Comparison of ENCODE assay signal across 20 cellular contexts in the genomic region with DNA sequence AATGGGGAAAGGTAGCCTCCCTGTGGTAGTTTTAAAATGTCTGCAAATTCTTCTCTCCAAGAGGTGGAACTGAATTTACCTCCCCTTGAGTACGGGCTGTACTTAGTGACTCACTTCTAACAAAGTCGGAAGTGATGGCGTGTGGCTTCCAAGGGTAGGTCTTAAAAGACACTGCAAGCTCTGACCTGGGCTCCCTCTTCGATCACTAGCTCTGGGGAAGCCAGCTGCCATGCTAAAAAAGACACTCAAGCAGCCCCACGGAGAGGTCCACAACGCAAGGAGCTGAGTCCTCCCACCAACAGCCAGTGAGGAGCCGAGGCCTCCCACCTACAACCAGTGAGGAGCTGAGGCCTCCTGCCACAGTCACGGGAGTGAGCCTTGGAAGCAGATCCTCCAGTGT.
"Had no signal": no experiment of that assay in that cellular context is flagged by ENCODE, and none has a peak within 500 bp of the region (broad histone marks: within the 10 kb centered on the region; RNA-seq: fewer than 3 reads in every experiment).

No MANE protein-coding gene starts in this region.

- H3K27ac Mint-ChIP-seq: activated naive CD8-positive, alpha-beta T cell treated with anti-CD3 and anti-CD28 coated beads for 36 hours; activated T-helper 1 cell treated with anti-CD3 and anti-CD28 coated beads, Interleukin-12 subunit alpha, Interleukin-12 subunit beta, Interleukin-2, Interleukin-4 antibody, amounts not matched to agents 30 ng/mL and 10 ng/mL and 1 ng/mL, durations not matched to agents 14 hours and 24 hours and 36 hours; brain; mesothelial cell of epicardium; nephron progenitor cell; stimulated activated naive CD8-positive, alpha-beta T cell treated with anti-CD3 and anti-CD28 coated beads, Interleukin-15, Interleukin-2, amounts not matched to agents 100 ng/mL and 50 ng/mL, for 24 hours; T-helper 1 cell treated with Interleukin-12 subunit alpha and Interleukin-12 subunit beta and Interleukin-4 antibody, amounts not matched to agents 30 μg/mL and 1 μg/mL, for 36 hours; type B pancreatic cell had no signal

- H3K4me1 ChIP-seq: SJSA1 had no signal

- H3K27me3 ChIP-seq: esophagus squamous epithelium, SJSA1 had no signal

- DNase-seq: activated CD4-positive, alpha-beta T cell treated with anti-CD3 and anti-CD28 coated beads, Interleukin-2, amount 50 U/mL, for 1 hour; activated CD4-positive, CD25-positive, alpha-beta regulatory T cell treated with anti-CD3 and anti-CD28 coated beads, Interleukin-2, amount 50 U/mL, for 72 hours; activated naive CD4-positive, alpha-beta T cell; activated naive CD8-positive, alpha-beta T cell treated with anti-CD3 and anti-CD28 coated beads for 36 hours; amygdala; effector CD8-positive, alpha-beta T cell; esophagus squamous epithelium; lower lobe of right lung; nephron progenitor cell; nucleus accumbens; stimulated activated CD4-positive, alpha-beta T cell treated with anti-CD3 and anti-CD28 coated beads, Interleukin-12 subunit alpha, Interleukin-12 subunit beta, amount 100 ng/mL, for 4 hours had no signal

- H3K9me3 Mint-ChIP-seq: activated naive CD8-positive, alpha-beta T cell treated with anti-CD3 and anti-CD28 coated beads for 36 hours; activated T-helper 1 cell treated with anti-CD3 and anti-CD28 coated beads, Interleukin-12 subunit alpha, Interleukin-12 subunit beta, Interleukin-2, Interleukin-4 antibody, amounts not matched to agents 30 ng/mL and 10 ng/mL and 1 ng/mL, durations not matched to agents 14 hours and 24 hours and 36 hours; brain; central memory CD8-positive, alpha-beta T cell; mesothelial cell of epicardium; nephron progenitor cell; stimulated activated naive CD8-positive, alpha-beta T cell treated with anti-CD3 and anti-CD28 coated beads, Interleukin-15, Interleukin-2, amounts not matched to agents 100 ng/mL and 50 ng/mL, for 24 hours; T-helper 1 cell treated with Interleukin-12 subunit alpha and Interleukin-12 subunit beta and Interleukin-4 antibody, amounts not matched to agents 30 μg/mL and 1 μg/mL, for 36 hours; type B pancreatic cell had no signal

- H3K4me3 ChIP-seq: esophagus squamous epithelium, lower lobe of right lung, SJSA1 had no signal

- H3K36me3 ChIP-seq: esophagus squamous epithelium, lower lobe of right lung, SJSA1 had no signal

- H3K9me3 ChIP-seq: esophagus squamous epithelium, lower lobe of right lung, SJSA1 had no signal

- H3K27ac ChIP-seq: esophagus squamous epithelium, lower lobe of right lung, SJSA1, VCaP had no signal

- H3K36me3 Mint-ChIP-seq: activated naive CD8-positive, alpha-beta T cell treated with anti-CD3 and anti-CD28 coated beads for 36 hours; brain; mesothelial cell of epicardium; type B pancreatic cell had no signal

- H3K4me1 Mint-ChIP-seq: activated naive CD8-positive, alpha-beta T cell treated with anti-CD3 and anti-CD28 coated beads for 36 hours; central memory CD8-positive, alpha-beta T cell had no signal

- H3K27me3 Mint-ChIP-seq: brain; central memory CD8-positive, alpha-beta T cell; stimulated activated naive CD8-positive, alpha-beta T cell treated with anti-CD3 and anti-CD28 coated beads, Interleukin-15, Interleukin-2, amounts not matched to agents 100 ng/mL and 50 ng/mL, for 24 hours had no signal

- H3K4me3 Mint-ChIP-seq: activated naive CD8-positive, alpha-beta T cell treated with anti-CD3 and anti-CD28 coated beads for 36 hours; activated T-helper 1 cell treated with anti-CD3 and anti-CD28 coated beads, Interleukin-12 subunit alpha, Interleukin-12 subunit beta, Interleukin-2, Interleukin-4 antibody, amounts not matched to agents 30 ng/mL and 10 ng/mL and 1 ng/mL, durations not matched to agents 14 hours and 24 hours and 36 hours; brain; central memory CD8-positive, alpha-beta T cell; mesothelial cell of epicardium; nephron progenitor cell; stimulated activated naive CD8-positive, alpha-beta T cell treated with anti-CD3 and anti-CD28 coated beads, Interleukin-15, Interleukin-2, amounts not matched to agents 100 ng/mL and 50 ng/mL, for 24 hours; T-helper 1 cell treated with Interleukin-12 subunit alpha and Interleukin-12 subunit beta and Interleukin-4 antibody, amounts not matched to agents 30 μg/mL and 1 μg/mL, for 36 hours; type B pancreatic cell had no signal
